16 cellular contexts compared by ENCODE assay signal in genomic region chrX:15926622-15927021, GRCh38.
DNase-seq lines count a peak whose midpoint lies in the region; ATAC-seq, FAIRE-seq and TF ChIP-seq lines count a peak whose summit lies in the region.
"Had no signal": no experiment of that assay in that cellular context is flagged by ENCODE, and none has a peak within 500 bp of the region (broad histone marks: within the 10 kb centered on the region; RNA-seq: fewer than 3 reads in every experiment).

No MANE protein-coding gene starts in this region.

- H3K9ac ChIP-seq in HCT116 (ENCODE audit: low read length) (no peak overlapping the region), GM12878 (ENCODE audit: control insufficient read depth, insufficient read depth, low read length) (no peak overlapping the region)
- H3K9ac ChIP-seq: GM23248 had no signal

- H3K9me2 ChIP-seq in GM23338 (ENCODE audit: insufficient read depth): no peaks in the 10 kb centered on the region
- H3K9me2 ChIP-seq in HCT116 (ENCODE audit: insufficient read depth): no peaks in the 10 kb centered on the region

- H3K79me2 ChIP-seq in GM23338 (replicated peaks; ENCODE audit: insufficient read depth) (no peaks in the 10 kb centered on the region), HCT116 (ENCODE audit: insufficient read depth, low read length) (no peaks in the 10 kb centered on the region), GM12878 (ENCODE audit: control insufficient read depth, insufficient read depth, low read length) (no peaks in the 10 kb centered on the region)

- H4K20me1 ChIP-seq in GM23338 (replicated peaks; ENCODE audit: insufficient read depth) (no peaks in the 10 kb centered on the region), HCT116 (ENCODE audit: insufficient read depth) (no peaks in the 10 kb centered on the region), GM12878 (ENCODE audit: control insufficient read depth, insufficient read depth) (no peaks in the 10 kb centered on the region)

- H3K4me3 Mint-ChIP-seq in GM23338 (no peak overlapping the region), progenitor cell of endocrine pancreas (ENCODE audit: low read depth) (no peak overlapping the region)
- H3K4me3 Mint-ChIP-seq: CD4-positive, alpha-beta memory T cell had no signal

- ATAC-seq in GM23338 (no peak), HCT116 (no peak), GM12878 (no peak)

- H3K36me3 ChIP-seq in GM23338 (ENCODE audit: insufficient read depth): no peaks in the 10 kb centered on the region
- no peaks in the 10 kb centered on the region for H3K36me3 ChIP-seq in HCT116 (ENCODE audit: control insufficient read depth in 1 of 2, insufficient read depth in 2 of 2, low read length in 2 of 2)
- no peaks in the 10 kb centered on the region for H3K36me3 ChIP-seq in GM12878 (ENCODE audit: control insufficient read depth in 2 of 2, insufficient read depth in 2 of 2, low read length in 1 of 2)
- no peaks in the 10 kb centered on the region for H3K36me3 ChIP-seq in ascending aorta
- H3K36me3 ChIP-seq: HAP-1 had no signal

- DNase-seq in GM23338 (ENCODE audit: low spot score) (no peak), HCT116 (ENCODE audit: low read depth, low spot score) (no peak), GM12878 (ENCODE audit: low read depth, low spot score) (no peak), progenitor cell of endocrine pancreas (ENCODE audit: low spot score, unreplicated experiment) (no peak), ascending aorta (ENCODE audit: low spot score in 2 of 2) (no peak)
- DNase-seq in effector CD8-positive, alpha-beta T cell (lab: John Stamatoyannopoulos, UW): no peak
- DNase-seq: C1 segment of cervical spinal cord; Calu3; CD4-positive, alpha-beta memory T cell; COR-L47; DMS53; DMS79 treated with DMSO at 0.1 percent for 48 hours; GF-D8; GM23248 had no signal

- H3K4me2 ChIP-seq in GM23338 (no peak overlapping the region), HCT116 (ENCODE audit: low read length) (no peak overlapping the region), GM12878 (ENCODE audit: control insufficient read depth, insufficient read depth) (no peak overlapping the region)

- peaks cover 13% of the 10 kb centered on the region; the same call in 2 of the 3 replicates for H3K4me1 Mint-ChIP-seq in GM23338
- peaks cover 32% of the 10 kb centered on the region for H3K4me1 Mint-ChIP-seq in progenitor cell of endocrine pancreas (ENCODE audit: low read depth)
- H3K4me1 Mint-ChIP-seq: CD4-positive, alpha-beta memory T cell had no signal

- no peak for FAIRE-seq in GM12878 (lab: Jason Lieb, UNC)
- FAIRE-seq: H54 had no signal

- H3K4me3 ChIP-seq in GM23338 (no peak overlapping the region), HCT116 (replicated peaks in 1 of 2; ENCODE audit: low read depth in 1 of 2, low read length in 2 of 2) (no peak overlapping the region), GM12878 (no peak overlapping the region), ascending aorta (no peak overlapping the region)
- H3K4me3 ChIP-seq: GM23248, HAP-1 had no signal

- TF ChIP-seq RAD21 in HCT116 (IDR thresholded peaks at IDR 0.05; ENCODE audit: low read depth) (no peak), GM12878 (IDR thresholded peaks at IDR 0.05; ENCODE audit: insufficient read depth, low read depth, low read length) (no peak)

- no TSS peak for BruUV-seq in HCT116 (replicated peaks; lab: Mats Ljungman, UMichigan)
- BruUV-seq in GM12878 (replicated peaks; lab: Mats Ljungman, UMichigan): no TSS peak

- H2AFZ ChIP-seq in GM23338 (no peak overlapping the region), HCT116 (ENCODE audit: low read depth, low read length, poor library complexity, severe bottlenecking) (no peak overlapping the region), GM12878 (ENCODE audit: control insufficient read depth, low read depth, low read length) (no peak overlapping the region)
- H2AFZ ChIP-seq: GM23248 had no signal

- H3K27me3 ChIP-seq in GM23338 (ENCODE audit: insufficient read depth) (no peaks in the 10 kb centered on the region), HCT116 (ENCODE audit: insufficient read depth, low read length) (no peaks in the 10 kb centered on the region), GM12878 (replicated peaks in 1 of 2; ENCODE audit: control insufficient read depth in 2 of 2, insufficient read depth in 2 of 2, low read length in 1 of 2) (no peaks in the 10 kb centered on the region), ascending aorta (no peaks in the 10 kb centered on the region)

- H3K4me1 ChIP-seq in GM23338 (ENCODE audit: insufficient read depth): 0 out of 2 replicates have a peak, but pooled peaks cover 4% of the 10 kb centered on the region
- H3K4me1 ChIP-seq in HCT116 (ENCODE audit: control insufficient read depth in 1 of 2, insufficient read depth in 2 of 2, low read length in 2 of 2): no peaks in the 10 kb centered on the region
- no peaks in the 10 kb centered on the region for H3K4me1 ChIP-seq in GM12878 (ENCODE audit: control insufficient read depth, insufficient read depth, low read length)
- H3K4me1 ChIP-seq in ascending aorta: no peaks in the 10 kb centered on the region

- intact Hi-C loops in HCT116 (cut with micrococcal nuclease) (no loop called here), GM12878 (cut with micrococcal nuclease; ENCODE audit: unreplicated experiment) (no loop called here), ascending aorta (cut with DNase I) (no loop called here)

- POLR2A ChIA-PET in HCT116 (lab: Charles Lee): no interaction called here
- POLR2A ChIA-PET in GM12878 (lab: Charles Lee): no interaction called here

- SMC1A ChIA-PET in GM12878 (lab: Charles Lee; ENCODE audit: uncharacterized antibody, unreplicated experiment): no interaction called here

- H3K27me3 Mint-ChIP-seq in GM23338 (ENCODE audit: insufficient read depth, low read depth, poor library complexity) (no peaks in the 10 kb centered on the region), progenitor cell of endocrine pancreas (peaks cover 14% of the 10 kb centered on the region)

- in situ Hi-C loops in GM12878 (cut with MboI): no loop called here

- TF ChIP-seq EP300 in GM12878 (IDR thresholded peaks at IDR 0.05; ENCODE audit: borderline replicate concordance in 1 of 2, control insufficient read depth in 1 of 2, low read depth in 2 of 2, low read length in 2 of 2): no peak

- TF ChIP-seq CTCF in GM23338 (conservative IDR thresholded peaks at IDR 0.05; ENCODE audit: low read depth in 2 of 2) (no peak), HCT116 (IDR thresholded peaks at IDR 0.05 in 2 of 3, conservative IDR thresholded peaks at IDR 0.05 in 1 of 3; ENCODE audit: borderline replicate concordance in 1 of 3, insufficient read depth in 1 of 3, low read depth in 2 of 3, low read length in 2 of 3) (no peak), GM12878 (IDR thresholded peaks at IDR 0.05 in 2 of 3, conservative IDR thresholded peaks at IDR 0.05 in 1 of 3; ENCODE audit: control insufficient read depth in 2 of 3, extremely low read depth in 1 of 3, insufficient read depth in 1 of 3, low read depth in 3 of 3, low read length in 3 of 3) (no peak), progenitor cell of endocrine pancreas (IDR thresholded peaks at IDR 0.05; ENCODE audit: unreplicated experiment) (no peak), ascending aorta (IDR thresholded peaks at IDR 0.05) (no peak)

- H3K9me3 ChIP-seq in HCT116 (ENCODE audit: control insufficient read depth in 1 of 2, insufficient read depth in 1 of 2, low read depth in 1 of 2, low read length in 2 of 2) (no peaks in the 10 kb centered on the region), GM12878 (replicated peaks; ENCODE audit: control insufficient read depth, insufficient read depth, low read length) (no peaks in the 10 kb centered on the region), ascending aorta (no peaks in the 10 kb centered on the region)

- no peaks in the 10 kb centered on the region for H3F3A ChIP-seq in GM23338 (replicated peaks; ENCODE audit: low read depth)

- 56% methylated on average over 1 of the region's 1 CpG for WGBS in GM12878 (ENCODE audit: insufficient coverage, insufficient replicate concordance, low lambda C conversion rate, missing lambda C conversion rate)

- H3K27ac Mint-ChIP-seq in GM23338 (no peak overlapping the region), progenitor cell of endocrine pancreas (peak overlapping the region; percentile 43)
- H3K27ac Mint-ChIP-seq: CD4-positive, alpha-beta memory T cell had no signal

- TF ChIP-seq POLR2A in HCT116 (IDR thresholded peaks at IDR 0.05; ENCODE audit: borderline replicate concordance, extremely low read depth, insufficient read depth, insufficient read length): no peak
- TF ChIP-seq POLR2A in GM12878 (IDR thresholded peaks at IDR 0.05; ENCODE audit: low read depth, low read length): no peak

- CTCF ChIA-PET in HCT116 (lab: Charles Lee): no interaction called here
- CTCF ChIA-PET in GM12878 (lab: Yijun Ruan, JAX): no interaction called here

- RAD21 ChIA-PET in HCT116 (lab: Charles Lee; ENCODE audit: low non-redundant PET in 1 of 2, low total read pairs in 2 of 2, uncharacterized antibody in 2 of 2, unreplicated experiment in 2 of 2): no interaction called here
- RAD21 ChIA-PET in GM12878 (lab: Charles Lee; ENCODE audit: unreplicated experiment): no interaction called here

- no peak overlapping the region for H3K27ac ChIP-seq in GM23338 (ENCODE audit: low read depth)
- no peak overlapping the region for H3K27ac ChIP-seq in HCT116 (ENCODE audit: low read depth, low read length)
- H3K27ac ChIP-seq in GM12878 (ENCODE audit: control insufficient read depth, insufficient read depth): no peak overlapping the region
- H3K27ac ChIP-seq in ascending aorta: no peak overlapping the region
- H3K27ac ChIP-seq: GM23248 had no signal

- peaks cover 12% of the 10 kb centered on the region; the same call in 2 of the 3 replicates for H3K36me3 Mint-ChIP-seq in GM23338 (ENCODE audit: low read depth)
- H3K36me3 Mint-ChIP-seq in progenitor cell of endocrine pancreas (ENCODE audit: insufficient read depth): no peaks in the 10 kb centered on the region
- H3K36me3 Mint-ChIP-seq: CD4-positive, alpha-beta memory T cell had no signal

- 0 out of 3 replicates have a peak, but pooled peaks cover 5% of the 10 kb centered on the region for H3K9me3 Mint-ChIP-seq in GM23338
- peaks cover 4% of the 10 kb centered on the region for H3K9me3 Mint-ChIP-seq in progenitor cell of endocrine pancreas (ENCODE audit: low read depth)
- H3K9me3 Mint-ChIP-seq: CD4-positive, alpha-beta memory T cell had no signal

TF ChIP-seq in GM23338, 12 proteins besides CTCF, POLR2A, EP300 and RAD21 (continues in another document):
- no peak for TF ChIP-seq EZH2 (IDR thresholded peaks at IDR 0.05; ENCODE audit: low read depth, unreplicated experiment)

TF ChIP-seq in HCT116, 20 proteins besides CTCF, POLR2A, EP300 and RAD21 (continues in another document):
- no peak for TF ChIP-seq CBX3 (IDR thresholded peaks at IDR 0.05; ENCODE audit: low read depth)
